31 cellular contexts compared by ENCODE assay signal in the genomic region with DNA sequence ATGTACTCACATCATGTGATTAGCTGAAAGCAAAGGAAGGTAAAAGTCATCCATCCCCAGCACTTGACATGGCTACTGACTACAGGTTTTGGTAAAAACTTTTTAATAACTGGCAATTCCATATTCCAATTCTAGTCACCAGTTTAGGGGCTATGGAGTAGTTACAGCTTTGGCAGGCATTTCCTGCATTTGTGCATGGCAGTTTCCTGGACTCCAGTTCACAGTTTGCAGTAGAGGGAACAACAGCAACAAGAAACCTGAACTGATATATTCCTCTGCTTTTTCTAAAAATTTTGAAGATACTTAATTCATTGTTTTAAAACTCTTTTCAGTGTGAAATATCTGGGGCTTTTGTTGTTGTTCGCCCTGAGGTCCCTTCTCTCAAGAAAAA.
"Had no signal": no experiment of that assay in that cellular context is flagged by ENCODE, and none has a peak within 500 bp of the region (broad histone marks: within the 10 kb centered on the region; RNA-seq: fewer than 3 reads in every experiment).

No MANE protein-coding gene starts in this region.

- H3K27ac ChIP-seq: adrenal gland, body of pancreas had no signal

- FAIRE-seq: astrocyte had no signal

- H3K9me3 ChIP-seq: adrenal gland, body of pancreas, breast epithelium had no signal

- H3K9me3 Mint-ChIP-seq: activated CD4-positive, alpha-beta memory T cell treated with anti-CD3 and anti-CD28 coated beads for 36 hours; activated naive CD4-positive, alpha-beta T cell treated with anti-CD3 and anti-CD28 coated beads for 36 hours; activated naive CD4-positive, alpha-beta T cell treated with anti-CD3 and anti-CD28 coated beads, Interleukin-2, amount 50 U/mL, for 72 hours; activated T-helper 1 cell treated with anti-CD3 and anti-CD28 coated beads, Interleukin-12 subunit alpha, Interleukin-12 subunit beta, Interleukin-2, Interleukin-4 antibody, amounts not matched to agents 30 ng/mL and 10 ng/mL and 1 ng/mL, durations not matched to agents 14 hours and 24 hours and 36 hours had no signal

- H3K36me3 ChIP-seq: adrenal gland, breast epithelium had no signal

- DNase-seq: activated CD4-positive, alpha-beta memory T cell treated with anti-CD3 and anti-CD28 coated beads for 36 hours; activated CD4-positive, alpha-beta T cell treated with anti-CD3 and anti-CD28 coated beads for 36 hours; activated CD4-positive, alpha-beta T cell treated with anti-CD3 and anti-CD28 coated beads, Interleukin-2, amount 50 U/mL, for 1 hour; activated CD8-positive, alpha-beta memory T cell treated with anti-CD3 and anti-CD28 coated beads, Interleukin-2, amount 50 U/mL, for 4 hours; activated gamma-delta T cell treated with Interleukin-2 at 50 U/mL for 16 hours; activated naive CD4-positive, alpha-beta T cell treated with anti-CD3 and anti-CD28 coated beads for 36 hours; activated T-cell treated with anti-CD3 and anti-CD28 coated beads for 4 hours; activated T-cell treated with anti-CD3 and anti-CD28 coated beads, Interleukin-2, amount 50 U/mL, for 4 hours; adrenal gland; body of pancreas; NCI-H1092 treated with DMSO at 0.1 percent for 48 hours; NCI-H1417; NCI-H146; NCI-H187; NCI-H2029 treated with DMSO at 0.1 percent for 48 hours; NCI-H2107; NCI-H2171; NCI-H510A; NCI-H526; NCI-H748 treated with DMSO at 0.1 percent for 48 hours; NK-92 treated with Interleukin-12 subunit alpha and Interleukin-12 subunit beta, amount 100 ng/mL, for 24 hours; Right ventricle myocardium superior; SW 1271; T-helper 1 cell; T-helper 2 cell; T-helper 9 cell had no signal

- H3K4me1 ChIP-seq: body of pancreas, breast epithelium had no signal

- H3K27me3 ChIP-seq: adrenal gland, body of pancreas, breast epithelium had no signal

- H3K36me3 Mint-ChIP-seq: activated naive CD4-positive, alpha-beta T cell treated with anti-CD3 and anti-CD28 coated beads, Interleukin-2, amount 50 U/mL, for 72 hours had no signal

- H3K27ac Mint-ChIP-seq: activated CD4-positive, alpha-beta memory T cell treated with anti-CD3 and anti-CD28 coated beads for 36 hours; activated CD4-positive, alpha-beta T cell treated with anti-CD3 and anti-CD28 coated beads for 36 hours; activated naive CD4-positive, alpha-beta T cell treated with anti-CD3 and anti-CD28 coated beads for 36 hours; activated naive CD4-positive, alpha-beta T cell treated with anti-CD3 and anti-CD28 coated beads, Interleukin-2, amount 50 U/mL, for 72 hours; activated T-helper 1 cell treated with anti-CD3 and anti-CD28 coated beads, Interleukin-12 subunit alpha, Interleukin-12 subunit beta, Interleukin-2, Interleukin-4 antibody, amounts not matched to agents 30 ng/mL and 10 ng/mL and 1 ng/mL, durations not matched to agents 14 hours and 24 hours and 36 hours had no signal

- H3K4me3 Mint-ChIP-seq: activated CD4-positive, alpha-beta memory T cell treated with anti-CD3 and anti-CD28 coated beads for 36 hours; activated CD4-positive, alpha-beta T cell treated with anti-CD3 and anti-CD28 coated beads for 36 hours; activated naive CD4-positive, alpha-beta T cell treated with anti-CD3 and anti-CD28 coated beads for 36 hours; activated T-cell treated with anti-CD3 and anti-CD28 coated beads, Interleukin-2, amount 50 U/mL, for 4 hours; activated T-helper 1 cell treated with anti-CD3 and anti-CD28 coated beads, Interleukin-12 subunit alpha, Interleukin-12 subunit beta, Interleukin-2, Interleukin-4 antibody, amounts not matched to agents 30 ng/mL and 10 ng/mL and 1 ng/mL, durations not matched to agents 14 hours and 24 hours and 36 hours had no signal

- H3K4me3 ChIP-seq: adrenal gland, body of pancreas, breast epithelium had no signal

- ATAC-seq: activated CD4-positive, alpha-beta T cell treated with anti-CD3 and anti-CD28 coated beads for 36 hours; activated CD4-positive, CD25-positive, alpha-beta regulatory T cell treated with anti-CD3 and anti-CD28 coated beads, Interleukin-2, amount 50 U/mL, for 24 hours; activated naive CD4-positive, alpha-beta T cell treated with anti-CD3 and anti-CD28 coated beads, Interleukin-2, amount 50 U/mL, for 72 hours; activated T-cell treated with anti-CD3 and anti-CD28 coated beads, Interleukin-2, amount 50 U/mL, for 4 hours; body of pancreas had no signal

- H3K27me3 Mint-ChIP-seq: activated CD4-positive, alpha-beta memory T cell treated with anti-CD3 and anti-CD28 coated beads for 36 hours; activated CD4-positive, alpha-beta T cell treated with anti-CD3 and anti-CD28 coated beads for 36 hours had no signal
